38 cellular contexts compared by ENCODE assay signal in genomic region chr17:61531223-61531622, GRCh38. TPM values are rescaled to one million over a fixed set of nuclear protein-coding genes. Genes with fewer than 3 reads are reported as not detected.
"Had no signal": no experiment of that assay in that cellular context is flagged by ENCODE, and none has a peak within 500 bp of the region (broad histone marks: within the 10 kb centered on the region; RNA-seq: fewer than 3 reads in every experiment).

No MANE protein-coding gene starts in this region.

- H3K36me3 ChIP-seq: adrenal gland, brain microvascular endothelial cell, breast epithelium had no signal

- H3K27me3 ChIP-seq: adrenal gland, body of pancreas, brain microvascular endothelial cell, breast epithelium had no signal

- ATAC-seq: activated CD8-positive, alpha-beta T cell treated with anti-CD3 and anti-CD28 coated beads for 36 hours; activated naive CD4-positive, alpha-beta T cell treated with anti-CD3 and anti-CD28 coated beads, Interleukin-2, amount 50 U/mL, for 72 hours; activated T-cell treated with anti-CD3 and anti-CD28 coated beads, Interleukin-2, amount 50 U/mL, for 4 hours; activated T-cell treated with anti-CD3 and anti-CD28 coated beads, Interleukin-2, amount 50 U/mL, for 72 hours; activated T-helper 17 cell treated with anti-CD3 and anti-CD28 coated beads, Interleukin-2, amount 50 U/mL, for 72 hours; body of pancreas had no signal

- H3K36me3 Mint-ChIP-seq: activated CD4-positive, alpha-beta memory T cell treated with anti-CD3 and anti-CD28 coated beads for 36 hours; activated naive CD4-positive, alpha-beta T cell treated with anti-CD3 and anti-CD28 coated beads, Interleukin-2, amount 50 U/mL, for 72 hours; activated naive CD8-positive, alpha-beta T cell treated with anti-CD3 and anti-CD28 coated beads for 36 hours had no signal

- H3K9me3 ChIP-seq: adrenal gland, body of pancreas, breast epithelium had no signal

- H3K4me3 ChIP-seq: adrenal gland, body of pancreas, breast epithelium had no signal

- H3K9me3 Mint-ChIP-seq: activated B cell treated with CpG ODN at 0.5 μM for 24 hours; activated CD4-positive, alpha-beta memory T cell treated with anti-CD3 and anti-CD28 coated beads for 36 hours; activated CD8-positive, alpha-beta T cell treated with anti-CD3 and anti-CD28 coated beads for 36 hours; activated naive CD4-positive, alpha-beta T cell treated with anti-CD3 and anti-CD28 coated beads for 36 hours; activated naive CD4-positive, alpha-beta T cell treated with anti-CD3 and anti-CD28 coated beads, Interleukin-2, amount 50 U/mL, for 72 hours; activated naive CD8-positive, alpha-beta T cell treated with anti-CD3 and anti-CD28 coated beads for 36 hours; activated T-cell treated with anti-CD3 and anti-CD28 coated beads, Interleukin-2, amount 50 U/mL, for 4 hours; activated T-cell treated with anti-CD3 and anti-CD28 coated beads, Interleukin-2, amount 50 U/mL, for 72 hours; activated T-helper 1 cell treated with anti-CD3 and anti-CD28 coated beads, Interleukin-12 subunit alpha, Interleukin-12 subunit beta, Interleukin-2, Interleukin-4 antibody, amounts not matched to agents 30 ng/mL and 10 ng/mL and 1 ng/mL, durations not matched to agents 14 hours and 24 hours and 36 hours; activated T-helper 17 cell treated with anti-CD3 and anti-CD28 coated beads, Interleukin-2, amount 50 U/mL, for 72 hours; T-helper 1 cell treated with Interleukin-12 subunit alpha and Interleukin-12 subunit beta and Interleukin-4 antibody, amounts not matched to agents 30 μg/mL and 1 μg/mL, for 36 hours; T-helper 2 cell treated with Interferon-gamma antibody and Interleukin-4, amounts not matched to agents 5 μg/mL and 100 μg/mL, for 36 hours had no signal

- DNase-seq: activated B cell treated with CpG ODN at 0.5 μM for 24 hours; activated CD4-positive, alpha-beta memory T cell treated with anti-CD3 and anti-CD28 coated beads for 36 hours; activated CD4-positive, alpha-beta T cell treated with anti-CD3 and anti-CD28 coated beads for 48 hours; activated CD4-positive, alpha-beta T cell treated with anti-CD3 and anti-CD28 coated beads, Interleukin-2, amount 50 U/mL, for 1 hour; activated CD4-positive, alpha-beta T cell treated with anti-CD3 and anti-CD28 coated beads, Interleukin-2, amount 50 U/mL, for 4 hours; activated CD4-positive, CD25-positive, alpha-beta regulatory T cell treated with anti-CD3 and anti-CD28 coated beads, Interleukin-2, amount 50 U/mL, for 72 hours; activated CD8-positive, alpha-beta memory T cell treated with anti-CD3 and anti-CD28 coated beads, Interleukin-2, amount 50 U/mL, for 4 hours; activated CD8-positive, alpha-beta T cell treated with anti-CD3 and anti-CD28 coated beads for 36 hours; activated effector memory CD4-positive, alpha-beta T cell treated with anti-CD3 and anti-CD28 coated beads, Interleukin-2, amount 50 U/mL, for 16 hours; activated gamma-delta T cell treated with Interleukin-2 at 50 U/mL for 16 hours; activated naive CD4-positive, alpha-beta T cell; activated naive CD4-positive, alpha-beta T cell treated with anti-CD3 and anti-CD28 coated beads for 36 hours; activated naive CD4-positive, alpha-beta T cell treated with anti-CD3 and anti-CD28 coated beads, Interleukin-2, amount 50 U/mL, for 16 hours; activated naive CD8-positive, alpha-beta T cell treated with anti-CD3 and anti-CD28 coated beads for 36 hours; activated T-cell treated with anti-CD3 and anti-CD28 coated beads for 4 hours; activated T-cell treated with anti-CD3 and anti-CD28 coated beads, Interleukin-2, amount 50 U/mL, for 1 hour; activated T-cell treated with anti-CD3 and anti-CD28 coated beads, Interleukin-2, amount 50 U/mL, for 4 hours; activated T-cell treated with anti-CD3 and anti-CD28 coated beads, Interleukin-2, amount 50 U/mL, for 72 hours; adrenal gland; amniotic stem cell; aorta; body of pancreas; brain microvascular endothelial cell; central memory CD4-positive, alpha-beta T cell; T-helper 1 cell; T-helper 2 cell; T-helper 9 cell had no signal

- H3K4me3 Mint-ChIP-seq: activated B cell treated with CpG ODN at 0.5 μM for 24 hours; activated CD4-positive, alpha-beta memory T cell treated with anti-CD3 and anti-CD28 coated beads for 36 hours; activated CD8-positive, alpha-beta T cell treated with anti-CD3 and anti-CD28 coated beads for 36 hours; activated naive CD4-positive, alpha-beta T cell treated with anti-CD3 and anti-CD28 coated beads for 36 hours; activated naive CD8-positive, alpha-beta T cell treated with anti-CD3 and anti-CD28 coated beads for 36 hours; activated T-cell treated with anti-CD3 and anti-CD28 coated beads, Interleukin-2, amount 50 U/mL, for 4 hours; activated T-cell treated with anti-CD3 and anti-CD28 coated beads, Interleukin-2, amount 50 U/mL, for 72 hours; activated T-helper 1 cell treated with anti-CD3 and anti-CD28 coated beads, Interleukin-12 subunit alpha, Interleukin-12 subunit beta, Interleukin-2, Interleukin-4 antibody, amounts not matched to agents 30 ng/mL and 10 ng/mL and 1 ng/mL, durations not matched to agents 14 hours and 24 hours and 36 hours; activated T-helper 17 cell treated with anti-CD3 and anti-CD28 coated beads, Interleukin-2, amount 50 U/mL, for 72 hours; T-helper 1 cell treated with Interleukin-12 subunit alpha and Interleukin-12 subunit beta and Interleukin-4 antibody, amounts not matched to agents 30 μg/mL and 1 μg/mL, for 36 hours; T-helper 2 cell treated with Interferon-gamma antibody and Interleukin-4, amounts not matched to agents 5 μg/mL and 100 μg/mL, for 36 hours had no signal

- H3K4me1 ChIP-seq: adrenal gland, body of pancreas, breast epithelium had no signal

- H3K4me1 Mint-ChIP-seq: activated naive CD8-positive, alpha-beta T cell treated with anti-CD3 and anti-CD28 coated beads for 36 hours had no signal

- H3K27ac ChIP-seq: adrenal gland, body of pancreas, brain microvascular endothelial cell, breast epithelium, VCaP had no signal

- H3K27ac Mint-ChIP-seq: activated B cell treated with CpG ODN at 0.5 μM for 24 hours; activated CD4-positive, alpha-beta memory T cell treated with anti-CD3 and anti-CD28 coated beads for 36 hours; activated CD8-positive, alpha-beta T cell treated with anti-CD3 and anti-CD28 coated beads for 36 hours; activated naive CD4-positive, alpha-beta T cell treated with anti-CD3 and anti-CD28 coated beads for 36 hours; activated naive CD4-positive, alpha-beta T cell treated with anti-CD3 and anti-CD28 coated beads, Interleukin-2, amount 50 U/mL, for 72 hours; activated naive CD8-positive, alpha-beta T cell treated with anti-CD3 and anti-CD28 coated beads for 36 hours; activated T-cell treated with anti-CD3 and anti-CD28 coated beads, Interleukin-2, amount 50 U/mL, for 72 hours; activated T-helper 1 cell treated with anti-CD3 and anti-CD28 coated beads, Interleukin-12 subunit alpha, Interleukin-12 subunit beta, Interleukin-2, Interleukin-4 antibody, amounts not matched to agents 30 ng/mL and 10 ng/mL and 1 ng/mL, durations not matched to agents 14 hours and 24 hours and 36 hours; activated T-helper 17 cell treated with anti-CD3 and anti-CD28 coated beads, Interleukin-2, amount 50 U/mL, for 72 hours; T-helper 1 cell treated with Interleukin-12 subunit alpha and Interleukin-12 subunit beta and Interleukin-4 antibody, amounts not matched to agents 30 μg/mL and 1 μg/mL, for 36 hours; T-helper 2 cell treated with Interferon-gamma antibody and Interleukin-4, amounts not matched to agents 5 μg/mL and 100 μg/mL, for 36 hours had no signal

RNA-seq across cellular contexts. Expression of gene NACA2, which starts 59.8 kb away (rescaled TPM):
- total RNA-seq: activated B cell treated with CpG ODN at 0.5 μM for 24 hours; activated CD4-positive, alpha-beta memory T cell treated with anti-CD3 and anti-CD28 coated beads for 36 hours; activated CD8-positive, alpha-beta memory T cell treated with anti-CD3 and anti-CD28 coated beads for 36 hours; activated CD8-positive, alpha-beta T cell treated with anti-CD3 and anti-CD28 coated beads for 36 hours; activated naive CD4-positive, alpha-beta T cell treated with anti-CD3 and anti-CD28 coated beads for 36 hours; activated naive CD4-positive, alpha-beta T cell treated with anti-CD3 and anti-CD28 coated beads, Interleukin-2, amount 50 U/mL, for 72 hours; activated naive CD8-positive, alpha-beta T cell treated with anti-CD3 and anti-CD28 coated beads for 36 hours; activated T-cell treated with anti-CD3 and anti-CD28 coated beads, Interleukin-2, amount 50 U/mL, for 4 hours; activated T-cell treated with anti-CD3 and anti-CD28 coated beads, Interleukin-2, amount 50 U/mL, for 72 hours; activated T-helper 17 cell treated with anti-CD3 and anti-CD28 coated beads, Interleukin-2, amount 50 U/mL, for 72 hours; adrenal gland; aorta; astrocyte; breast epithelium; cardiac septum; cerebellum had no signal
